In the genomic region with DNA sequence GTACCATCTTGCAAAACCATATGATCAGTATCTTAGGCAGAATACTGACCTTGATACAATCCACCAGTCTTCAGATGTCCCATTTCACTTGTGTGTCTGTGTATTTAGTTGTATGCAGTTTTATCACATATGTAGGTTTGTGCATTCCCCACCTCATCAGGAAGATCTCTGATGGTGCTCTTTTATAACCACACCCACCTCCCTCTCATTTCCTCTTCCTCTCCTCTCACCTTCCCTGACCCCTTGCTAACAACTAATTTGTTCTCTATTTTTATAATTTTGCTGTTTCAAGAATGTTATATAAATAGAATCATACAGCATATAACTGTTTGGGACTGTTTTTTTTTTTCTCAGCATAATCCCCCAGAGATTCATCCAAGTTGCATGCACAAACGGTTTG, we compare ENCODE assay signal across 19 cellular contexts. TPM values are rescaled to one million over a fixed set of nuclear protein-coding genes. Genes with fewer than 3 reads are reported as not detected.
A peak's percentile ranks its signal among the peaks of the same experiment; 100 is the strongest.
DNase-seq lines count a peak whose midpoint lies in the region; ATAC-seq, FAIRE-seq and TF ChIP-seq lines count a peak whose summit lies in the region.
"Had no signal": no experiment of that assay in that cellular context is flagged by ENCODE, and none has a peak within 500 bp of the region (broad histone marks: within the 10 kb centered on the region; RNA-seq: fewer than 3 reads in every experiment).

No MANE protein-coding gene starts in this region.

- intact Hi-C loops in lower leg skin (cut with DNase I; ENCODE audit: low total_unique reads) = no loop called here
- intact Hi-C loops in sciatic nerve (cut with DNase I) = no loop called here

- H4K20me1 ChIP-seq in BLaER1 treated with 17β-estradiol and CSF1 and Interleukin-3, amounts not matched to agents 10 nM and 100 nM = no peaks in the 10 kb centered on the region

- peak overlapping the region; percentile 14 to 68 (median 53); a peak in 21 of 22 replicates for H3K4me2 ChIP-seq in BLaER1 treated with 17β-estradiol and CSF1 and Interleukin-3, amounts not matched to agents 10 nM and 100 nM
- H3K4me2 ChIP-seq: A549 had no signal

- peak overlapping the region in 3 of 8 donors; percentile 10 to 48 (median 40) for H3K4me3 Mint-ChIP-seq in naive B cell
- H3K4me3 Mint-ChIP-seq: CD4-positive, CD25-positive, alpha-beta regulatory T cell; HFFc6 had no signal

- H3K27me3 ChIP-seq in BLaER1 treated with 17β-estradiol and CSF1 and Interleukin-3, amounts not matched to agents 10 nM and 100 nM = no peaks in the 10 kb centered on the region

- peak overlapping the region in 2 of 6 donors; percentile 24 to 70 for H3K27ac Mint-ChIP-seq in naive B cell
- H3K27ac Mint-ChIP-seq: CD4-positive, CD25-positive, alpha-beta regulatory T cell; HFFc6 had no signal

- peaks cover 0 to 6% (median 0%) of the 10 kb centered on the region in 7 donors for H3K9me3 Mint-ChIP-seq in naive B cell

- no peak overlapping the region for H3K27ac ChIP-seq in BLaER1 treated with 17β-estradiol and CSF1 and Interleukin-3, amounts not matched to agents 10 nM and 100 nM
- H3K27ac ChIP-seq: A549 had no signal

- peaks cover 5 to 11% (median 7%) of the 10 kb centered on the region in 3 donors for H3K4me1 Mint-ChIP-seq in naive B cell

- no peaks in the 10 kb centered on the region for H3K36me3 ChIP-seq in BLaER1 treated with 17β-estradiol and CSF1 and Interleukin-3, amounts not matched to agents 10 nM and 100 nM

- no peak for DNase-seq in GM19239 (ENCODE audit: insufficient read length, low spot score)
- DNase-seq in OCI-M1 (lab: John Stamatoyannopoulos, UW) = peak; percentile 6
- DNase-seq in naive B cell = no peak
- no peak for DNase-seq in lower leg skin (ENCODE audit: low spot score in 2 of 2)
- no peak for DNase-seq in sciatic nerve (ENCODE audit: low spot score)
- no peak for DNase-seq in retina
- DNase-seq: DMS53, HCEC 1CT, HFFc6 had no signal

- 29% methylated on average over 1 of the region's 1 CpG for WGBS in lower leg skin, 2 donors

- no peak overlapping the region for H3K9ac ChIP-seq in BLaER1 treated with 17β-estradiol and CSF1 and Interleukin-3, amounts not matched to agents 10 nM and 100 nM

- no peaks in the 10 kb centered on the region for H3K27me3 Mint-ChIP-seq in naive B cell

- no peak for TF ChIP-seq CTCF in lower leg skin (IDR thresholded peaks at IDR 0.05)

- FAIRE-seq in GM19239 (lab: Jason Lieb, UNC) = peak; percentile 39
- FAIRE-seq: A549, GM12892, HepG2, HTR-8/SVneo had no signal

- no peaks in the 10 kb centered on the region for H3K9me3 ChIP-seq in BLaER1 treated with 17β-estradiol and CSF1 and Interleukin-3, amounts not matched to agents 10 nM and 100 nM (replicated peaks in 1 of 11)
- H3K9me3 ChIP-seq: A549 had no signal

- no peaks in the 10 kb centered on the region for H3K36me3 Mint-ChIP-seq in naive B cell
- H3K36me3 Mint-ChIP-seq: CD4-positive, CD25-positive, alpha-beta regulatory T cell had no signal

- ATAC-seq in naive B cell (ENCODE audit: low read depth in 2 of 2) = peak; percentile 50 to 67
- ATAC-seq in sciatic nerve = no peak
- ATAC-seq: A549, HepG2 had no signal

- TF ChIP-seq POLR2A in lower leg skin (IDR thresholded peaks at IDR 0.05) = no peak

- H3K4me1 ChIP-seq in BLaER1 treated with 17β-estradiol and CSF1 and Interleukin-3, amounts not matched to agents 10 nM and 100 nM = peaks cover 9 to 19% (median 13%) of the 10 kb centered on the region in 10 experiments
- H3K4me1 ChIP-seq: A549 had no signal

- 0 out of 20 replicates have a peak overlapping the region, but pooled peaks of 1 of the 10 experiments have one; percentile 22 for H3K4me3 ChIP-seq in BLaER1 treated with 17β-estradiol and CSF1 and Interleukin-3, amounts not matched to agents 10 nM and 100 nM
- H3K4me3 ChIP-seq in lower leg skin (ENCODE audit: low read depth, poor library complexity, severe bottlenecking) = no peak overlapping the region
- H3K4me3 ChIP-seq: A549 had no signal

RNA-seq across cellular contexts. Expression of gene ACSM2B, which starts 52.0 kb away (rescaled TPM):
- polyA plus RNA-seq in naive B cell (ENCODE audit: low read depth in 6 of 6) = not detected
- total RNA-seq in lower leg skin (not detected), sciatic nerve (not detected)
- total RNA-seq: CD4-positive, CD25-positive, alpha-beta regulatory T cell; G401; H4; HFFc6 had no signal
- polyA plus RNA-seq: A549; AG04450; BJ; CD4-positive, CD25-positive, alpha-beta regulatory T cell had no signal
